In genomic region chr14:41461380-41461779, GRCh38 we compare ENCODE assay signal across 34 cellular contexts.
"Had no signal": no experiment of that assay in that cellular context is flagged by ENCODE, and none has a peak within 500 bp of the region (broad histone marks: within the 10 kb centered on the region; RNA-seq: fewer than 3 reads in every experiment).

No MANE protein-coding gene starts in this region.

- FAIRE-seq: astrocyte, bronchial epithelial cell had no signal

- H3K4me3 ChIP-seq: adrenal gland, ascending aorta, body of pancreas, breast epithelium, cardiac muscle cell had no signal

- H3K36me3 ChIP-seq: adrenal gland, ascending aorta, brain microvascular endothelial cell, breast epithelium, cardiac muscle cell had no signal

- H3K4me1 ChIP-seq: ascending aorta, body of pancreas, breast epithelium had no signal

- DNase-seq: activated effector memory CD4-positive, alpha-beta T cell treated with anti-CD3 and anti-CD28 coated beads, Interleukin-2, amount 50 U/mL, for 16 hours; activated effector memory CD4-positive, alpha-beta T cell treated with Interleukin-2 at 50 U/mL for 16 hours; activated gamma-delta T cell; activated gamma-delta T cell treated with Interleukin-2 at 50 U/mL for 16 hours; activated naive CD4-positive, alpha-beta T cell; activated naive CD4-positive, alpha-beta T cell treated with anti-CD3 and anti-CD28 coated beads for 36 hours; activated naive CD4-positive, alpha-beta T cell treated with anti-CD3 and anti-CD28 coated beads, Interleukin-2, amount 10 ng/mL, durations not matched to agents 7 days and 5 days; activated naive CD4-positive, alpha-beta T cell treated with anti-CD3 and anti-CD28 coated beads, Interleukin-2, amount 50 U/mL, for 16 hours; activated naive CD4-positive, alpha-beta T cell treated with Interleukin-2 at 50 U/mL for 16 hours; activated naive CD8-positive, alpha-beta T cell treated with anti-CD3 and anti-CD28 coated beads for 36 hours; activated naive CD8-positive, alpha-beta T cell treated with anti-CD3 and anti-CD28 coated beads, Interleukin-2, amount 10 ng/mL, durations not matched to agents 7 days and 5 days; activated naive CD8-positive, alpha-beta T cell treated with anti-CD3 and anti-CD28 coated beads, Interleukin-2, amount 50 U/mL, for 24 hours; activated T-cell treated with anti-CD3 and anti-CD28 coated beads, Interleukin-2, amount 50 U/mL, for 1 hour; activated T-cell treated with anti-CD3 and anti-CD28 coated beads, Interleukin-2, amount 50 U/mL, for 24 hours; activated T-cell treated with anti-CD3 and anti-CD28 coated beads, Interleukin-2, amount 50 U/mL, for 4 hours; activated T-cell treated with anti-CD3 and anti-CD28 coated beads, Interleukin-2, amount 50 U/mL, for 48 hours; activated T-cell treated with anti-CD3 and anti-CD28 coated beads, Interleukin-2, amount 50 U/mL, for 72 hours; adrenal gland; amniotic stem cell; amygdala; anterior cingulate cortex; aorta; body of pancreas; brain microvascular endothelial cell; caudate nucleus; central memory CD4-positive, alpha-beta T cell; cerebellar nuclear complex had no signal

- ATAC-seq: activated naive CD4-positive, alpha-beta T cell treated with anti-CD3 and anti-CD28 coated beads, Interleukin-2, amount 50 U/mL, for 72 hours; activated naive CD8-positive, alpha-beta T cell treated with anti-CD3 and anti-CD28 coated beads, Interleukin-2, amount 50 U/mL, for 24 hours; activated T-cell treated with anti-CD3 and anti-CD28 coated beads, Interleukin-2, amount 50 U/mL, for 4 hours; activated T-cell treated with anti-CD3 and anti-CD28 coated beads, Interleukin-2, amount 50 U/mL, for 72 hours; activated T-helper 17 cell treated with anti-CD3 and anti-CD28 coated beads, Interleukin-2, amount 50 U/mL, for 72 hours; body of pancreas had no signal

- H3K27ac ChIP-seq: adrenal gland, ascending aorta, body of pancreas, brain microvascular endothelial cell, breast epithelium, cardiac muscle cell had no signal

- H3K27me3 ChIP-seq: adrenal gland, ascending aorta, body of pancreas, brain microvascular endothelial cell, breast epithelium, cardiac muscle cell had no signal

- H3K9me3 ChIP-seq: adrenal gland, ascending aorta, body of pancreas, breast epithelium had no signal
